ENCODE assay signal across 10 cellular contexts in genomic region chr6:154613137-154613676, GRCh38.
DNase-seq lines count a peak whose midpoint lies in the region; ATAC-seq, FAIRE-seq and TF ChIP-seq lines count a peak whose summit lies in the region.
"Had no signal": no experiment of that assay in that cellular context is flagged by ENCODE, and none has a peak within 500 bp of the region (broad histone marks: within the 10 kb centered on the region; RNA-seq: fewer than 3 reads in every experiment).

No MANE protein-coding gene starts in this region.

- H3K4me1 Mint-ChIP-seq in osteocyte (ENCODE audit: unreplicated experiment) = peaks cover 23% of the 10 kb centered on the region
- H3K4me1 Mint-ChIP-seq in activated naive CD4-positive, alpha-beta T cell treated with anti-CD3 and anti-CD28 coated beads, Interleukin-2, amount 10 ng/mL, durations not matched to agents 7 days and 5 days = no peaks in the 10 kb centered on the region

- ATAC-seq in HepG2 (no peak), right lobe of liver (no peak), PC-3 (peak; percentile 70)
- ATAC-seq: naive thymus-derived CD4-positive, alpha-beta T cell had no signal

- CTCF ChIA-PET in HepG2 (lab: Yijun Ruan, JAX; ENCODE audit: low intra/inter-chr PET ratio, low total read pairs) = no interaction called here
- CTCF ChIA-PET in PC-3 (lab: Charles Lee) = no interaction called here
- CTCF ChIA-PET in activated naive CD4-positive, alpha-beta T cell treated with anti-CD3 and anti-CD28 coated beads, Interleukin-2, amount 10 ng/mL, durations not matched to agents 7 days and 5 days (lab: Charles Lee) = no interaction called here

- H3K4me2 ChIP-seq in HepG2 (ENCODE audit: low read depth, low read length) (no peak overlapping the region), PC-3 (ENCODE audit: low read length) (no peak overlapping the region)

- no peaks in the 10 kb centered on the region for H3K79me2 ChIP-seq in HepG2 (ENCODE audit: insufficient read depth, low read length)
- no peaks in the 10 kb centered on the region for H3K79me2 ChIP-seq in PC-3 (ENCODE audit: low read length)

- H3K9me2 ChIP-seq in PC-3 (replicated peaks; ENCODE audit: low read length) = no peaks in the 10 kb centered on the region

- H2AFZ ChIP-seq in HepG2 (ENCODE audit: low read length) (no peak overlapping the region), PC-3 (ENCODE audit: low read length) (no peak overlapping the region)

- H3K4me1 ChIP-seq in HepG2 (ENCODE audit: insufficient read depth, low read length) (peaks cover 5% of the 10 kb centered on the region; the same call in 1 of the 2 replicates), right lobe of liver (no peaks in the 10 kb centered on the region), PC-3 (ENCODE audit: insufficient read depth, low read length) (peaks cover 14% of the 10 kb centered on the region; the same call in 1 of the 2 replicates), uterus (no peaks in the 10 kb centered on the region)

- H3K27me3 Mint-ChIP-seq in osteocyte (ENCODE audit: unreplicated experiment) = no peaks in the 10 kb centered on the region
- H3K27me3 Mint-ChIP-seq in activated naive CD4-positive, alpha-beta T cell treated with anti-CD3 and anti-CD28 coated beads, Interleukin-2, amount 10 ng/mL, durations not matched to agents 7 days and 5 days = no peaks in the 10 kb centered on the region

- TF ChIP-seq CTCF in HepG2 (CRISPR knock-in tag; IDR thresholded peaks at IDR 0.05) (no peak), right lobe of liver (IDR thresholded peaks at IDR 0.05) (no peak), PC-3 (conservative IDR thresholded peaks at IDR 0.05; ENCODE audit: low read depth, low read length) (no peak), uterus (IDR thresholded peaks at IDR 0.05) (no peak), osteocyte (IDR thresholded peaks at IDR 0.05) (no peak)

- no peaks in the 10 kb centered on the region; a peak in 1 of 5 replicates for H3K27me3 ChIP-seq in HepG2 (ENCODE audit: control insufficient read depth in 1 of 2, insufficient read depth in 2 of 2, low read length in 2 of 2)
- H3K27me3 ChIP-seq in right lobe of liver = no peaks in the 10 kb centered on the region
- H3K27me3 ChIP-seq in PC-3 (ENCODE audit: low read length) = no peaks in the 10 kb centered on the region
- no peaks in the 10 kb centered on the region for H3K27me3 ChIP-seq in uterus

- H3K4me3 ChIP-seq in HepG2 (replicated peaks in 1 of 3; ENCODE audit: insufficient read depth in 1 of 3, low read depth in 2 of 3, low read length in 3 of 3) = no peak overlapping the region
- H3K4me3 ChIP-seq in right lobe of liver = no peak overlapping the region
- H3K4me3 ChIP-seq in PC-3 (ENCODE audit: low read length) = no peak overlapping the region
- no peak overlapping the region for H3K4me3 ChIP-seq in uterus

- no peaks in the 10 kb centered on the region for H3K9me3 ChIP-seq in HepG2 (ENCODE audit: low read length)
- no peaks in the 10 kb centered on the region for H3K9me3 ChIP-seq in right lobe of liver
- no peaks in the 10 kb centered on the region for H3K9me3 ChIP-seq in PC-3 (ENCODE audit: low read length)
- H3K9me3 ChIP-seq in uterus = no peaks in the 10 kb centered on the region

- H3K9me3 Mint-ChIP-seq in osteocyte (ENCODE audit: unreplicated experiment) = no peaks in the 10 kb centered on the region
- no peaks in the 10 kb centered on the region for H3K9me3 Mint-ChIP-seq in activated naive CD4-positive, alpha-beta T cell treated with anti-CD3 and anti-CD28 coated beads, Interleukin-2, amount 10 ng/mL, durations not matched to agents 7 days and 5 days

- in situ Hi-C loops in HepG2 (cut with HindIII; ENCODE audit: extremely low pct_ligation_motif_present, low pct_unique_long_range_greater_than_20kb) = no loop called here

- H3K9ac ChIP-seq in HepG2 (ENCODE audit: insufficient read depth, low read depth, low read length) (no peak overlapping the region), PC-3 (ENCODE audit: low read length) (no peak overlapping the region)

- H3K4me3 Mint-ChIP-seq in osteocyte (ENCODE audit: unreplicated experiment) = no peak overlapping the region
- H3K4me3 Mint-ChIP-seq in activated naive CD4-positive, alpha-beta T cell treated with anti-CD3 and anti-CD28 coated beads, Interleukin-2, amount 10 ng/mL, durations not matched to agents 7 days and 5 days = no peak overlapping the region
- H3K4me3 Mint-ChIP-seq: naive thymus-derived CD4-positive, alpha-beta T cell had no signal

- intact Hi-C loops in HepG2 (cut with micrococcal nuclease; ENCODE audit: unreplicated experiment) (no loop called here), right lobe of liver (cut with DNase I) (no loop called here), PC-3 (cut with micrococcal nuclease) (loop anchor here (2.0 kb wide), 1 partner anchor 102 kb away; the partner anchor contains the start of gene CNKSR3), uterus (cut with DNase I; ENCODE audit: low total_unique reads) (no loop called here)

- no peak for TF ChIP-seq RAD21 in HepG2 (CRISPR knock-in tag; IDR thresholded peaks at IDR 0.05)

- FAIRE-seq in HepG2 (lab: Jason Lieb, UNC) = no peak

- no TSS peak for BruUV-seq in HepG2 (replicated peaks; lab: Mats Ljungman, UMichigan)
- BruUV-seq in PC-3 (replicated peaks; lab: Mats Ljungman, UMichigan) = TSS peak; percentile 44

- H3K36me3 ChIP-seq in HepG2 (replicated peaks in 1 of 2; ENCODE audit: control insufficient read depth in 1 of 2, insufficient read depth in 2 of 2, low read length in 2 of 2) = no peaks in the 10 kb centered on the region
- no peaks in the 10 kb centered on the region for H3K36me3 ChIP-seq in right lobe of liver
- no peaks in the 10 kb centered on the region for H3K36me3 ChIP-seq in PC-3 (ENCODE audit: low read depth, low read length)
- no peaks in the 10 kb centered on the region for H3K36me3 ChIP-seq in uterus

- H3F3A ChIP-seq in PC-3 (ENCODE audit: low read length, unreplicated experiment) = no peaks in the 10 kb centered on the region

- no peak overlapping the region for H3K27ac Mint-ChIP-seq in osteocyte (ENCODE audit: unreplicated experiment)
- H3K27ac Mint-ChIP-seq in activated naive CD4-positive, alpha-beta T cell treated with anti-CD3 and anti-CD28 coated beads, Interleukin-2, amount 10 ng/mL, durations not matched to agents 7 days and 5 days = no peak overlapping the region
- H3K27ac Mint-ChIP-seq: naive thymus-derived CD4-positive, alpha-beta T cell had no signal

- H3K36me3 Mint-ChIP-seq in osteocyte (ENCODE audit: unreplicated experiment) = no peaks in the 10 kb centered on the region
- H3K36me3 Mint-ChIP-seq in activated naive CD4-positive, alpha-beta T cell treated with anti-CD3 and anti-CD28 coated beads, Interleukin-2, amount 10 ng/mL, durations not matched to agents 7 days and 5 days = no peaks in the 10 kb centered on the region
- H3K36me3 Mint-ChIP-seq: naive thymus-derived CD4-positive, alpha-beta T cell had no signal

- POLR2A ChIA-PET in HepG2 (lab: Yijun Ruan, JAX) (no interaction called here), PC-3 (lab: Charles Lee; ENCODE audit: unreplicated experiment) (no interaction called here)

- no peak for TF ChIP-seq POLR2A in HepG2 (IDR thresholded peaks at IDR 0.05; ENCODE audit: insufficient read depth in 1 of 2, low read depth in 2 of 2, low read length in 2 of 2)
- TF ChIP-seq POLR2A in right lobe of liver (IDR thresholded peaks at IDR 0.05) = no peak
- TF ChIP-seq POLR2A in uterus (IDR thresholded peaks at IDR 0.05) = no peak

- TF ChIP-seq EP300 in HepG2 (IDR thresholded peaks at IDR 0.05; ENCODE audit: low read depth in 2 of 2, low read length in 2 of 2) = no peak
- no peak for TF ChIP-seq EP300 in HepG2 (CRISPR knock-in tag; IDR thresholded peaks at IDR 0.05; ENCODE audit: borderline replicate concordance)

- no peak for DNase-seq in HepG2 (ENCODE audit: low spot score)
- no peak for DNase-seq in right lobe of liver
- peak; percentile 45 for DNase-seq in PC-3
- DNase-seq in fibroblast of gingiva (ENCODE audit: low read depth) = peak; percentile 14
- DNase-seq in uterus = peak in 1 of 2 donors; percentile 52
- DNase-seq in osteocyte (ENCODE audit: extremely low spot score, unreplicated experiment) = no peak
- DNase-seq in activated naive CD4-positive, alpha-beta T cell treated with anti-CD3 and anti-CD28 coated beads, Interleukin-2, amount 10 ng/mL, durations not matched to agents 7 days and 5 days = no peak
- DNase-seq in SKM-1 (lab: John Stamatoyannopoulos, UW; ENCODE audit: unreplicated experiment) = no peak
- DNase-seq: foreskin melanocyte; naive thymus-derived CD4-positive, alpha-beta T cell had no signal

- H3K27ac ChIP-seq in HepG2 (ENCODE audit: extremely low read length, insufficient read depth, low read length) (no peak overlapping the region), right lobe of liver (no peak overlapping the region), PC-3 (ENCODE audit: low read length) (peak overlapping the region; percentile 43), uterus (peak overlapping the region; percentile 69 to 73)

- no peaks in the 10 kb centered on the region for H4K20me1 ChIP-seq in HepG2 (ENCODE audit: insufficient read depth, low read length)
- H4K20me1 ChIP-seq in PC-3 (ENCODE audit: low read length) = no peaks in the 10 kb centered on the region

- 38% methylated on average over 8 of the region's 8 CpGs for whole genome bisulfite sequencing in HepG2 (ENCODE audit: low lambda C conversion rate)
- WGBS in right lobe of liver (ENCODE audit: insufficient coverage, low coverage, low lambda C conversion rate, missing lambda C conversion rate) = 79% methylated on average over 7 of the region's 8 CpGs

TF ChIP-seq in HepG2, 621 proteins besides CTCF, POLR2A, EP300 and RAD21 (continues in another document):
- TF ChIP-seq ZNF704 (CRISPR knock-in tag; IDR thresholded peaks at IDR 0.05; ENCODE audit: borderline replicate concordance) (no peak), MAFK (conservative IDR thresholded peaks at IDR 0.05 in 1 of 2, IDR thresholded peaks at IDR 0.05 in 1 of 2; ENCODE audit: low read length in 2 of 2) (peak; percentile 76 to 85), SP5 (CRISPR knock-in tag; IDR thresholded peaks at IDR 0.05; ENCODE audit: borderline replicate concordance, low read depth) (no peak), CREB1 (IDR thresholded peaks at IDR 0.05) (peak; percentile 59), CREB1 (CRISPR knock-in tag; IDR thresholded peaks at IDR 0.05) (no peak), MEIS2 (CRISPR knock-in tag; IDR thresholded peaks at IDR 0.05) (no peak), ZNF607 (CRISPR knock-in tag; IDR thresholded peaks at IDR 0.05; ENCODE audit: borderline replicate concordance) (no peak), ERF (CRISPR knock-in tag; IDR thresholded peaks at IDR 0.05) (no peak), TEAD3 (CRISPR knock-in tag; optimal IDR thresholded peaks at IDR 0.05; ENCODE audit: borderline replicate concordance) (no peak), ZNF225 (CRISPR knock-in tag; IDR thresholded peaks at IDR 0.05) (no peak)

Comparison
In these comparisons a context has a peak if more than half of its experiments do, and no peak if none do; other contexts are left out.
1. DNase-seq: peak in PC-3 (single experiment) and fibroblast of gingiva (single experiment); none in HepG2 (single experiment), right lobe of liver (0 of 3), osteocyte (single experiment), activated naive CD4-positive, alpha-beta T cell treated with anti-CD3 and anti-CD28 coated beads, Interleukin-2, amount 10 ng/mL, durations not matched to agents 7 days and 5 days (single experiment) and SKM-1 (single experiment).
2. H3K27ac ChIP-seq: peak in PC-3 (single experiment) and uterus (2 of 2); none in HepG2 (single experiment) and right lobe of liver (0 of 3).